In the genomic region with DNA sequence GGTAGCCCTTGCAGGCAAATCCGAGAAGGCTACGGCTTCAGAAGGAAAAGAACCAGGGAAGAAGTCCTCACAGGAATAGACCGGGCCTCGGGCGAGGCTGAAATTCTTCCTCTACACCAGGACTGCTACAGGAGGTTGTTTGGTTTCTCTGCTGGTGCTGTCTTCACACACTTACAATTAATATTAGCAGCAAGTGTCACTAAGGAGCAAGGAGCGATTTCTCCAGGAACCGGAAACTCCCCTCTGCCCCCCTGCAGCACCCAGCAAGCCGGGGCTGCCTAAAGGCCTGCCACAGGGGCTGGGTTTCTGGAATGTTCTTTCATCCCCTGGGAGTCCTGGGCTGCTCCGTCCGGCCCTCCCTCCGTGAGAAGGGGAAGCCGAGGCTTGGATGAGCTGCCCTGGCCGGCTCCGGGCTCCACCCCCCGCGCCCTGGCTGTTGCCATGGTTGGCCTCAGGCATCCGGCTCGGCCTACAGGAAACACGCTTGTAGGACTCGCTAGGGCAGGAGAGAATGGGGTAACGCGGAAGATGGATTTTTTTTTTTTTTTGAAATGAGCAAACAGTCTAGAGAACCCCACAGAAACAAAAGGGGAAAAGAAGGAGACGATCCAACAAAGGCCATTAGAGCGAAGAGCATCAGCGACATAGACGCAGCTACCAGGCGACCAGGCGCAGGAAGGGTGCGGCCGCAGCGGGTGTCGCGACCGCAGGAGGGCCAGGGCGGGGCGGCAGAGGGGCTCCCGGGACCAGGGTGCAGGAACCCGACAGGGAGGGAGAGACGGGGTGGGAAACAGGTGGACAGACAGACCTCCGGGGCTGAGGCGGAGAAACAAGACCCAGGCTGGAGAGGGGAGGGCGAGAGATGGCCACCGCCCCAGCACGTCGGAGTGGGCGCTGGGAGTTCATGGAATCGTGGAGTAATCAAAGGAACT, we compare ENCODE assay signal across 8 cellular contexts. TPM values are rescaled to one million over a fixed set of nuclear protein-coding genes. Genes with fewer than 3 reads are reported as not detected.
A peak's percentile ranks its signal among the peaks of the same experiment; 100 is the strongest.
DNase-seq lines count a peak whose midpoint lies in the region; ATAC-seq, FAIRE-seq and TF ChIP-seq lines count a peak whose summit lies in the region.
"Had no signal": no experiment of that assay in that cellular context is flagged by ENCODE, and none has a peak within 500 bp of the region (broad histone marks: within the 10 kb centered on the region; RNA-seq: fewer than 3 reads in every experiment).

No MANE protein-coding gene starts in this region.

- peaks cover 71% of the 10 kb centered on the region for H3K27me3 ChIP-seq in GM23338 (ENCODE audit: insufficient read depth)
- H3K27me3 ChIP-seq in PC-3 (ENCODE audit: low read length) = peaks cover 66% of the 10 kb centered on the region
- peaks cover 6 to 12% of the 10 kb centered on the region in 2 experiments for H3K27me3 ChIP-seq in endothelial cell of umbilical vein (ENCODE audit: control insufficient read depth in 2 of 2, insufficient read depth in 2 of 2, low read length in 2 of 2)

- H4K20me1 ChIP-seq in GM23338 (replicated peaks; ENCODE audit: insufficient read depth) (no peaks in the 10 kb centered on the region), PC-3 (ENCODE audit: low read length) (no peaks in the 10 kb centered on the region), endothelial cell of umbilical vein (replicated peaks; ENCODE audit: control insufficient read depth, extremely low read depth, insufficient read depth, low read length) (no peaks in the 10 kb centered on the region)

- H3F3A ChIP-seq in GM23338 (replicated peaks; ENCODE audit: low read depth) (0 out of 2 replicates have a peak, but pooled peaks cover 9% of the 10 kb centered on the region), PC-3 (ENCODE audit: low read length, unreplicated experiment) (no peaks in the 10 kb centered on the region)

- no peak overlapping the region for H3K9ac ChIP-seq in PC-3 (ENCODE audit: low read length)
- H3K9ac ChIP-seq in endothelial cell of umbilical vein (replicated peaks; ENCODE audit: extremely low read depth, insufficient read depth, low read length) = no peak overlapping the region

- H3K27me3 Mint-ChIP-seq in GM23338 (ENCODE audit: insufficient read depth, low read depth, poor library complexity) = peaks cover 84% of the 10 kb centered on the region
- H3K27me3 Mint-ChIP-seq in naive thymus-derived CD8-positive, alpha-beta T cell = peaks cover 6 to 42% (median 23%) of the 10 kb centered on the region in 5 donors

- no TSS peak for BruUV-seq in PC-3 (replicated peaks; lab: Mats Ljungman, UMichigan)
- BruUV-seq in endothelial cell of umbilical vein (replicated peaks; lab: Mats Ljungman, UMichigan) = no TSS peak

- H3K27ac ChIP-seq in GM23338 (ENCODE audit: low read depth) (no peak overlapping the region), PC-3 (ENCODE audit: low read length) (no peak overlapping the region), endothelial cell of umbilical vein (ENCODE audit: insufficient read depth, low read depth, low read length) (no peak overlapping the region)

- H3K9me3 Mint-ChIP-seq in GM23338 = no peaks in the 10 kb centered on the region; the same call in 2 of the 3 replicates
- peaks cover 0 to 3% (median 0%) of the 10 kb centered on the region in 9 donors for H3K9me3 Mint-ChIP-seq in naive thymus-derived CD8-positive, alpha-beta T cell

- dilution Hi-C loops in endothelial cell of umbilical vein (cut with MboI; ENCODE audit: extremely low pct_ligation_motif_present, low sequenced_read_pairs) = no loop called here

- POLR2A ChIA-PET in PC-3 (lab: Charles Lee; ENCODE audit: unreplicated experiment) (no interaction called here), endothelial cell of umbilical vein (lab: Charles Lee) (no interaction called here)
- POLR2A ChIA-PET in naive thymus-derived CD8-positive, alpha-beta T cell (lab: Charles Lee) = no interaction called here

- H3K4me1 ChIP-seq in GM23338 (ENCODE audit: insufficient read depth) (peaks cover 19% of the 10 kb centered on the region), PC-3 (ENCODE audit: insufficient read depth, low read length) (no peaks in the 10 kb centered on the region), endothelial cell of umbilical vein (ENCODE audit: control insufficient read depth, extremely low read depth, insufficient read depth, low read length) (no peaks in the 10 kb centered on the region)

- H3K4me1 Mint-ChIP-seq in GM23338 = peaks cover 31% of the 10 kb centered on the region
- H3K4me1 Mint-ChIP-seq in naive thymus-derived CD8-positive, alpha-beta T cell = peaks cover 8 to 32% (median 20%) of the 10 kb centered on the region in 4 donors

- no peaks in the 10 kb centered on the region for H3K79me2 ChIP-seq in GM23338 (replicated peaks; ENCODE audit: insufficient read depth)
- no peaks in the 10 kb centered on the region for H3K79me2 ChIP-seq in PC-3 (ENCODE audit: low read length)
- no peaks in the 10 kb centered on the region for H3K79me2 ChIP-seq in endothelial cell of umbilical vein (ENCODE audit: control insufficient read depth, insufficient read depth, low read length)

- no peak for TF ChIP-seq POLR2A in endothelial cell of umbilical vein (IDR thresholded peaks at IDR 0.05; ENCODE audit: low read depth, low read length)

- peak overlapping the region; percentile 97 for H2AFZ ChIP-seq in GM23338
- H2AFZ ChIP-seq in PC-3 (ENCODE audit: low read length) = peak overlapping the region; percentile 38; the same call in 1 of the 2 replicates
- peak overlapping the region; percentile 32 for H2AFZ ChIP-seq in endothelial cell of umbilical vein (ENCODE audit: low read depth, low read length)

- peak overlapping the region; percentile 86 for H3K4me2 ChIP-seq in GM23338
- no peak overlapping the region for H3K4me2 ChIP-seq in PC-3 (ENCODE audit: low read length)
- H3K4me2 ChIP-seq in endothelial cell of umbilical vein (ENCODE audit: insufficient read depth, low read length) = peak overlapping the region; percentile 41

- H3K36me3 ChIP-seq in GM23338 (ENCODE audit: insufficient read depth) = no peaks in the 10 kb centered on the region
- no peaks in the 10 kb centered on the region for H3K36me3 ChIP-seq in PC-3 (ENCODE audit: low read depth, low read length)
- H3K36me3 ChIP-seq in endothelial cell of umbilical vein (ENCODE audit: control insufficient read depth in 2 of 2, extremely low read depth in 1 of 2, insufficient read depth in 2 of 2, low read length in 2 of 2) = no peaks in the 10 kb centered on the region

- no peaks in the 10 kb centered on the region for H3K9me1 ChIP-seq in endothelial cell of umbilical vein (replicated peaks; ENCODE audit: control insufficient read depth, extremely low read depth, insufficient read depth, low read length)

- H3K27ac Mint-ChIP-seq in GM23338 = no peak overlapping the region
- peak overlapping the region in 9 of 10 donors; percentile 58 to 92 (median 84) for H3K27ac Mint-ChIP-seq in naive thymus-derived CD8-positive, alpha-beta T cell

- ATAC-seq in GM18511 (IDR thresholded peaks at IDR 0.05; ENCODE audit: unreplicated experiment) (peak; percentile 96), GM23338 (peak; percentile 84), PC-3 (no peak)
- ATAC-seq in naive thymus-derived CD8-positive, alpha-beta T cell = peak; percentile 75 to 81

- H3K9me3 ChIP-seq in PC-3 (ENCODE audit: low read length) (no peaks in the 10 kb centered on the region), endothelial cell of umbilical vein (replicated peaks; ENCODE audit: control insufficient read depth, insufficient read depth, low read length) (no peaks in the 10 kb centered on the region)

- FAIRE-seq in endothelial cell of umbilical vein (lab: Jason Lieb, UNC) = no peak
- FAIRE-seq: TTC549 had no signal

- peak overlapping the region; percentile 73 for H3K4me3 ChIP-seq in GM23338
- H3K4me3 ChIP-seq in PC-3 (ENCODE audit: low read length) = no peak overlapping the region
- H3K4me3 ChIP-seq in endothelial cell of umbilical vein (replicated peaks in 1 of 3; ENCODE audit: insufficient read depth in 1 of 3, low read depth in 1 of 3, low read length in 3 of 3) = no peak overlapping the region

- no peaks in the 10 kb centered on the region for H3K36me3 Mint-ChIP-seq in GM23338 (ENCODE audit: low read depth)
- H3K36me3 Mint-ChIP-seq in naive thymus-derived CD8-positive, alpha-beta T cell = no peaks in the 10 kb centered on the region

- H3K9me2 ChIP-seq in GM23338 (ENCODE audit: insufficient read depth) = no peaks in the 10 kb centered on the region
- no peaks in the 10 kb centered on the region for H3K9me2 ChIP-seq in PC-3 (replicated peaks; ENCODE audit: low read length)

- DNase-seq in GM23338 (ENCODE audit: low spot score) (peak; percentile 90), PC-3 (no peak), endothelial cell of umbilical vein (ENCODE audit: low read depth, low spot score) (no peak), KG1 (lab: John Stamatoyannopoulos, UW) (no peak), DMS53 (lab: John Stamatoyannopoulos, UW) (no peak)
- DNase-seq in naive thymus-derived CD8-positive, alpha-beta T cell = peak in 6 of 10 donors; percentile 13 to 71 (median 22)

- CTCF ChIA-PET in PC-3 (lab: Charles Lee) = no interaction called here
- CTCF ChIA-PET in endothelial cell of umbilical vein (lab: Charles Lee) = interaction anchor here (0.6 kb wide), 1 partner anchor 28 kb away, joined by 3 read pairs; no protein-coding TSS in a partner anchor

- intact Hi-C loops in PC-3 (cut with micrococcal nuclease) (no loop called here), endothelial cell of umbilical vein (cut with micrococcal nuclease) (no loop called here)

- TF ChIP-seq CTCF in GM23338 (conservative IDR thresholded peaks at IDR 0.05; ENCODE audit: low read depth in 2 of 2) = no peak
- no peak for TF ChIP-seq CTCF in PC-3 (conservative IDR thresholded peaks at IDR 0.05; ENCODE audit: low read depth, low read length)
- TF ChIP-seq CTCF in endothelial cell of umbilical vein (IDR thresholded peaks at IDR 0.05; ENCODE audit: extremely low read depth in 1 of 2, insufficient read depth in 1 of 2, low read depth in 1 of 2, low read length in 2 of 2) = no peak

- peak overlapping the region; percentile 78 for H3K4me3 Mint-ChIP-seq in GM23338
- H3K4me3 Mint-ChIP-seq in naive thymus-derived CD8-positive, alpha-beta T cell = peak overlapping the region; percentile 83 to 97 (median 88)

RNA-seq across cellular contexts. Expression of a gene that starts 33.0 kb away (rescaled TPM):
- total RNA-seq in GM23338 (2014; rRNA removed; shearing (Covaris generic)) = not detected in 2 replicates
- polyA plus RNA-seq in GM23338 (2016; fragmentation: Nextera tagmentation; extraction: Ambion mirVana) (not detected in 2 replicates), endothelial cell of umbilical vein (not detected in 2 replicates)
- total RNA-seq in PC-3 (2014; rRNA removed) (2.3 and 2.4 TPM in 2 replicates), endothelial cell of umbilical vein (not detected in 2 replicates)
- polyA plus RNA-seq in endothelial cell of umbilical vein (2011; cell fraction: cytosol; rRNA removed) = not detected in 2 replicates
- polyA plus RNA-seq in endothelial cell of umbilical vein (2011; cell fraction: nucleus; rRNA removed) = not detected in 2 replicates
- polyA plus RNA-seq in endothelial cell of umbilical vein (2012) = not detected in 2 replicates
- polyA minus RNA-seq in endothelial cell of umbilical vein = not detected in 2 replicates
- not detected for polyA minus RNA-seq in endothelial cell of umbilical vein (2011; cell fraction: cytosol; rRNA and poly(A)+ RNA removed)
- polyA minus RNA-seq in endothelial cell of umbilical vein (2011; cell fraction: nucleus; rRNA and poly(A)+ RNA removed) = not detected in 2 replicates
- not detected for total RNA-seq in naive thymus-derived CD8-positive, alpha-beta T cell
- polyA plus RNA-seq in naive thymus-derived CD8-positive, alpha-beta T cell = not detected

RNA-seq across cellular contexts. Expression of a gene that starts 55.4 kb away (rescaled TPM):
- 0.31 TPM in 1 of 2 replicates, not detected in the other for total RNA-seq in GM23338 (2014; rRNA removed; shearing (Covaris generic))
- polyA plus RNA-seq in GM23338 (2016; fragmentation: Nextera tagmentation; extraction: Ambion mirVana) (not detected in 2 replicates), endothelial cell of umbilical vein (not detected in 2 replicates)
- total RNA-seq in PC-3 (2014; rRNA removed) (not detected in 2 replicates), endothelial cell of umbilical vein (not detected in 2 replicates)
- not detected in 2 replicates for polyA plus RNA-seq in endothelial cell of umbilical vein (2011; cell fraction: cytosol; rRNA removed)
- polyA plus RNA-seq in endothelial cell of umbilical vein (2011; cell fraction: nucleus; rRNA removed) = not detected in 2 replicates
- polyA plus RNA-seq in endothelial cell of umbilical vein (2012) = not detected in 2 replicates
- polyA minus RNA-seq in endothelial cell of umbilical vein = not detected in 2 replicates
- not detected for polyA minus RNA-seq in endothelial cell of umbilical vein (2011; cell fraction: cytosol; rRNA and poly(A)+ RNA removed)
- polyA minus RNA-seq in endothelial cell of umbilical vein (2011; cell fraction: nucleus; rRNA and poly(A)+ RNA removed) = not detected in 2 replicates
- total RNA-seq in naive thymus-derived CD8-positive, alpha-beta T cell = not detected
- not detected for polyA plus RNA-seq in naive thymus-derived CD8-positive, alpha-beta T cell

Comparison
In these comparisons a context has a peak if more than half of its experiments do, and no peak if none do; other contexts are left out.
1. DNase-seq: peak in GM23338 (single experiment) and naive thymus-derived CD8-positive, alpha-beta T cell (6 of 10); none in PC-3 (single experiment), endothelial cell of umbilical vein (single experiment), KG1 (single experiment) and DMS53 (single experiment).
2. H2AFZ ChIP-seq: peak in every context shown above with its lines; median percentile 97 in GM23338; 38 in PC-3; 32 in endothelial cell of umbilical vein.